Comparison of ENCODE assay signal across 8 cellular contexts in genomic region chr9:128159784-128160602, GRCh38. TPM values are rescaled to one million over a fixed set of nuclear protein-coding genes. Genes with fewer than 3 reads are reported as not detected.
DNase-seq lines count a peak whose midpoint lies in the region; ATAC-seq and TF ChIP-seq lines count a peak whose summit lies in the region.

A gene with protein sequence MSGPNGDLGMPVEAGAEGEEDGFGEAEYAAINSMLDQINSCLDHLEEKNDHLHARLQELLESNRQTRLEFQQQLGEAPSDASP (plus strand): TSS chr9:128160265. CDS start chr9:128160408, 143 bp downstream.

- peak; percentile 87 for DNase-seq in AG10803 (ENCODE audit: low read depth)
- DNase-seq in GM19238 (ENCODE audit: insufficient read length, low spot score), result peak; percentile 98
- peak; percentile 67 for DNase-seq in NCI-H526 treated with DMSO at 0.1 percent for 48 hours (lab: John Stamatoyannopoulos, UW)
- DNase-seq in activated CD4-positive, alpha-beta T cell treated with anti-CD3 and anti-CD28 coated beads, Interleukin-2, amount 10 ng/mL, durations not matched to agents 24 days and 14 days, result peak; percentile 98
- DNase-seq in colonic mucosa, result peak; percentile 98
- DNase-seq in left colon, result peak; percentile 94 to 97
- peak; percentile 92 to 96 for DNase-seq in stimulated activated CD4-positive, alpha-beta T cell treated with anti-CD3 and anti-CD28 coated beads, Interleukin-1b, Interleukin-23, amount 100 ng/mL, for 4 hours (ENCODE audit: low read depth in 2 of 2)

- peak within 1 kb of the TSS; percentile 91 for H3K27ac Mint-ChIP-seq in activated CD4-positive, alpha-beta T cell treated with anti-CD3 and anti-CD28 coated beads, Interleukin-2, amount 10 ng/mL, durations not matched to agents 24 days and 14 days

- H3K9me3 ChIP-seq in colonic mucosa, result no peaks in the 10 kb centered on the region

- H3K27me3 ChIP-seq in colonic mucosa, result no peaks in the 10 kb centered on the region

- peak within 1 kb of the TSS; percentile 74 for H3K27ac ChIP-seq in colonic mucosa

- peak within 1 kb of the TSS; percentile 67 to 73 for H3K9ac ChIP-seq in colonic mucosa (ENCODE audit: low read depth in 2 of 2, low read length in 2 of 2)

- H3K27me3 Mint-ChIP-seq in activated CD4-positive, alpha-beta T cell treated with anti-CD3 and anti-CD28 coated beads, Interleukin-2, amount 10 ng/mL, durations not matched to agents 24 days and 14 days, result no peaks in the 10 kb centered on the region

- H3K9me3 Mint-ChIP-seq in activated CD4-positive, alpha-beta T cell treated with anti-CD3 and anti-CD28 coated beads, Interleukin-2, amount 10 ng/mL, durations not matched to agents 24 days and 14 days, result no peaks in the 10 kb centered on the region

- peaks cover 17% of the 10 kb centered on the region for H3K36me3 Mint-ChIP-seq in activated CD4-positive, alpha-beta T cell treated with anti-CD3 and anti-CD28 coated beads, Interleukin-2, amount 10 ng/mL, durations not matched to agents 24 days and 14 days (ENCODE audit: low read depth)

- H3K4me1 Mint-ChIP-seq in activated CD4-positive, alpha-beta T cell treated with anti-CD3 and anti-CD28 coated beads, Interleukin-2, amount 10 ng/mL, durations not matched to agents 24 days and 14 days, result peaks cover 23% of the 10 kb centered on the region

- intact Hi-C loops in activated CD4-positive, alpha-beta T cell treated with anti-CD3 and anti-CD28 coated beads, Interleukin-2, amount 10 ng/mL, durations not matched to agents 24 days and 14 days (cut with micrococcal nuclease), result loop anchor here (1.0 to 2.0 kb wide), 3 partner anchors 32 to 211 kb away; partner anchors contain the start of genes COQ4, TRUB2 and URM1
- intact Hi-C loops in colonic mucosa (cut with DNase I) (no loop called here), left colon (cut with DNase I, micrococcal nuclease) (no loop called here)

- no peaks in the 10 kb centered on the region for H3K36me3 ChIP-seq in colonic mucosa

- ATAC-seq in HG03457 (IDR thresholded peaks at IDR 0.05; ENCODE audit: unreplicated experiment), result peak; percentile 62
- peak; percentile 93 for ATAC-seq in left colon

- peak within 1 kb of the TSS; percentile 83 for H3K4me3 Mint-ChIP-seq in activated CD4-positive, alpha-beta T cell treated with anti-CD3 and anti-CD28 coated beads, Interleukin-2, amount 10 ng/mL, durations not matched to agents 24 days and 14 days

- TF ChIP-seq CTCF in AG10803 (conservative IDR thresholded peaks at IDR 0.05; ENCODE audit: low read length) (no peak), colonic mucosa (IDR thresholded peaks at IDR 0.05) (no peak)

- H3K4me3 ChIP-seq in AG10803 (ENCODE audit: low read length) (peak within 1 kb of the TSS; percentile 81), colonic mucosa (peak within 1 kb of the TSS; percentile 82)

- no peaks in the 10 kb centered on the region for H3K4me1 ChIP-seq in colonic mucosa

RNA-seq across cellular contexts. Expression of the gene that starts here (rescaled TPM):
- 89.3 and 91.4 TPM in 2 replicates for total RNA-seq in activated CD4-positive, alpha-beta T cell treated with anti-CD3 and anti-CD28 coated beads, Interleukin-2, amount 10 ng/mL, durations not matched to agents 24 days and 14 days
- total RNA-seq in colonic mucosa (10 to 100 TPM; 47.5 to 53.0 TPM), left colon (10 to 100 TPM; 35.6 to 50.5 TPM)

Comparison
In these comparisons a context has a peak if more than half of its experiments do, and no peak if none do; other contexts are left out.
1. Peak in every context shown above with its lines: DNase-seq, ATAC-seq, H3K4me3 ChIP-seq and H3K27ac ChIP-seq.